ENCODE assay signal across 8 cellular contexts in genomic region chr22:42399315-42400271, GRCh38. TPM values are rescaled to one million over a fixed set of nuclear protein-coding genes. Genes with fewer than 3 reads are reported as not detected.
DNase-seq lines count a peak whose midpoint lies in the region; ATAC-seq lines count a peak whose summit lies in the region.

No MANE protein-coding gene starts in this region.

- ATAC-seq in left cardiac atrium (peak; percentile 18 to 40), HG02678 (IDR thresholded peaks at IDR 0.05; ENCODE audit: unreplicated experiment) (no peak)

- no peak overlapping the region for H3K4me3 Mint-ChIP-seq in activated CD4-positive, alpha-beta T cell treated with anti-CD3 and anti-CD28 coated beads, Interleukin-2, amount 10 ng/mL, durations not matched to agents 24 days and 14 days

- no peaks in the 10 kb centered on the region for H3K36me3 Mint-ChIP-seq in activated CD4-positive, alpha-beta T cell treated with anti-CD3 and anti-CD28 coated beads, Interleukin-2, amount 10 ng/mL, durations not matched to agents 24 days and 14 days (ENCODE audit: low read depth)

- no peak overlapping the region for H3K27ac Mint-ChIP-seq in activated CD4-positive, alpha-beta T cell treated with anti-CD3 and anti-CD28 coated beads, Interleukin-2, amount 10 ng/mL, durations not matched to agents 24 days and 14 days

- intact Hi-C loops in left cardiac atrium (cut with DNase I), result no loop called here
- intact Hi-C loops in activated CD4-positive, alpha-beta T cell treated with anti-CD3 and anti-CD28 coated beads, Interleukin-2, amount 10 ng/mL, durations not matched to agents 24 days and 14 days (cut with micrococcal nuclease), result no loop called here

- peaks cover 4% of the 10 kb centered on the region for H3K4me1 Mint-ChIP-seq in activated CD4-positive, alpha-beta T cell treated with anti-CD3 and anti-CD28 coated beads, Interleukin-2, amount 10 ng/mL, durations not matched to agents 24 days and 14 days

- H3K9me3 Mint-ChIP-seq in activated CD4-positive, alpha-beta T cell treated with anti-CD3 and anti-CD28 coated beads, Interleukin-2, amount 10 ng/mL, durations not matched to agents 24 days and 14 days, result no peaks in the 10 kb centered on the region

- no peaks in the 10 kb centered on the region for H3K27me3 Mint-ChIP-seq in activated CD4-positive, alpha-beta T cell treated with anti-CD3 and anti-CD28 coated beads, Interleukin-2, amount 10 ng/mL, durations not matched to agents 24 days and 14 days

- peak; percentile 4 for DNase-seq in A172 (ENCODE audit: low spot score)
- DNase-seq in M059J (ENCODE audit: low read depth), result peak; percentile 35
- DNase-seq in NCI-H82 treated with DMSO at 0.1 percent for 48 hours (lab: John Stamatoyannopoulos, UW; ENCODE audit: unreplicated experiment), result peak; percentile 92
- DNase-seq in left cardiac atrium, result peak; percentile 37
- DNase-seq in activated CD4-positive, CD25-positive, alpha-beta regulatory T cell treated with anti-CD3 and anti-CD28 coated beads, Interleukin-2, amount 50 U/mL, for 72 hours, result no peak
- no peak for DNase-seq in GOT3 (lab: John Stamatoyannopoulos, UW)
- DNase-seq in activated CD4-positive, alpha-beta T cell treated with anti-CD3 and anti-CD28 coated beads, Interleukin-2, amount 10 ng/mL, durations not matched to agents 24 days and 14 days, result no peak

RNA-seq across cellular contexts. Expression of gene NFAM1, which starts 32.6 kb away (rescaled TPM):
- total RNA-seq in A172 (2014; rRNA removed; shearing (Covaris generic)), result 0.02 TPM in 1 of 2 replicates, not detected in the other
- not detected in 2 replicates for total RNA-seq in M059J (2014; rRNA removed; shearing (Covaris generic))
- total RNA-seq in left cardiac atrium, result 1 to 10 TPM; 2.6 to 5.1 TPM
- total RNA-seq in activated CD4-positive, alpha-beta T cell treated with anti-CD3 and anti-CD28 coated beads, Interleukin-2, amount 10 ng/mL, durations not matched to agents 24 days and 14 days, result 0.05 and 0.07 TPM in 2 replicates

Comparison
In these comparisons a context has a peak if more than half of its experiments do, and no peak if none do; other contexts are left out.
1. DNase-seq: peak in A172 (single experiment), M059J (single experiment), NCI-H82 treated with DMSO at 0.1 percent for 48 hours (single experiment) and left cardiac atrium (single experiment); none in activated CD4-positive, CD25-positive, alpha-beta regulatory T cell treated with anti-CD3 and anti-CD28 coated beads, Interleukin-2, amount 50 U/mL, for 72 hours (single experiment), GOT3 (single experiment) and activated CD4-positive, alpha-beta T cell treated with anti-CD3 and anti-CD28 coated beads, Interleukin-2, amount 10 ng/mL, durations not matched to agents 24 days and 14 days (single experiment).